In the genomic region with DNA sequence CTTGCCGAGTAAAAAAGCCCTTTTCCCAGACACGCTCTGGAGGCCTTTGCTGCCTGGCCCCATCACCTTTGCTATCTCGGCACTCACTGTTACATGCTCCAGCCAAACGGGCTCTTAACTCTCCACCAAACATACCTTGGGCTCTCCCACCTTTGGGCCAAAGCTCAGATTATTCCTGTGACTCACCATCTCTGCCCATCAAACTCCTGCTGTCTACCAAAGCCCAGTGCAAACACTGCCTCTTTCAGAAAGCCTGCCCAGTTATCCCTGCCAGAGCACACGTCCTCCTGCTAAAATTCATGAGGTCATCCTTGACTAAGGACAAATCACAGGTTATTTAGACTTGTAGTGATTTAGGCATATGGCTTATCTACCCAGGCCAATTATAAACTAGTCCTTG, we compare ENCODE assay signal across 19 cellular contexts. TPM values are rescaled to one million over a fixed set of nuclear protein-coding genes. Genes with fewer than 3 reads are reported as not detected.
DNase-seq lines count a peak whose midpoint lies in the region; TF ChIP-seq lines count a peak whose summit lies in the region.
"Had no signal": no experiment of that assay in that cellular context is flagged by ENCODE, and none has a peak within 500 bp of the region (broad histone marks: within the 10 kb centered on the region; RNA-seq: fewer than 3 reads in every experiment).

No MANE protein-coding gene starts in this region.

- TF ChIP-seq POLR2A in esophagus squamous epithelium (IDR thresholded peaks at IDR 0.05): no peak

- H3K9me3 ChIP-seq in esophagus squamous epithelium: no peaks in the 10 kb centered on the region

- H3K4me3 ChIP-seq in coronary artery (no peak overlapping the region), esophagus squamous epithelium (no peak overlapping the region)
- H3K4me3 ChIP-seq: K562, skin epidermis had no signal

- no peaks in the 10 kb centered on the region for H3K36me3 ChIP-seq in esophagus squamous epithelium

- 46 to 75% methylated on average over 5 of the region's 5 CpGs for WGBS in esophagus squamous epithelium, 2 donors

- H3K4me1 ChIP-seq in esophagus squamous epithelium: peaks cover 0 to 11% (median 0%) of the 10 kb centered on the region in 3 donors

- intact Hi-C loops in esophagus squamous epithelium (cut with DNase I): no loop called here

- no peaks in the 10 kb centered on the region for H3K27me3 ChIP-seq in esophagus squamous epithelium

- DNase-seq in A172 (ENCODE audit: low spot score) (peak; percentile 25), NCI-H146 treated with DMSO at 0.1 percent for 48 hours (lab: John Stamatoyannopoulos, UW; ENCODE audit: unreplicated experiment) (peak; percentile 12), coronary artery (ENCODE audit: low spot score) (peak; percentile 54), kidney tubule cell (ENCODE audit: low spot score) (peak; percentile 36), esophagus squamous epithelium (lab: John Stamatoyannopoulos, UW) (no peak), SIG-M5 treated with dmso at 0.1 percent for 504 hours (lab: John Stamatoyannopoulos, UW; ENCODE audit: unreplicated experiment) (no peak), iPS-NIHi11 (ENCODE audit: low spot score) (no peak)
- DNase-seq in activated CD4-positive, alpha-beta T cell treated with anti-CD3 and anti-CD28 coated beads for 4 hours: no peak
- DNase-seq: activated CD4-positive, alpha-beta T cell treated with anti-CD3 and anti-CD28 coated beads, Interleukin-2, amount 10 ng/mL, durations not matched to agents 7 days and 5 days; activated naive CD8-positive, alpha-beta T cell treated with anti-CD3 and anti-CD28 coated beads for 36 hours; GF-D8; glutamatergic neuron; NCI-H1105; NCI-H2171 treated with DMSO at 0.1 percent for 48 hours; occipital lobe; SHP77 treated with DMSO at 0.1 percent for 48 hours had no signal

- TF ChIP-seq CTCF in coronary artery (IDR thresholded peaks at IDR 0.05) (no peak), esophagus squamous epithelium (IDR thresholded peaks at IDR 0.05) (no peak)

- H3K27ac ChIP-seq in coronary artery (peak overlapping the region; percentile 68 to 78), esophagus squamous epithelium (no peak overlapping the region)
- H3K27ac ChIP-seq: skin epidermis had no signal

RNA-seq across cellular contexts. Expression of a gene that starts 48.1 kb away (rescaled TPM):
- not detected in 2 replicates for total RNA-seq in A172 (2014; rRNA removed; shearing (Covaris generic))
- not detected for total RNA-seq in esophagus squamous epithelium
- total RNA-seq: activated CD4-positive, alpha-beta T cell treated with anti-CD3 and anti-CD28 coated beads, Interleukin-2, amount 10 ng/mL, durations not matched to agents 7 days and 5 days; activated naive CD8-positive, alpha-beta T cell treated with anti-CD3 and anti-CD28 coated beads for 36 hours; chondrocyte; K562 had no signal

Comparison
In these comparisons a context has a peak if more than half of its experiments do, and no peak if none do; other contexts are left out.
1. DNase-seq: peak in A172 (single experiment), NCI-H146 treated with DMSO at 0.1 percent for 48 hours (single experiment), coronary artery (single experiment) and kidney tubule cell (single experiment); none in activated CD4-positive, alpha-beta T cell treated with anti-CD3 and anti-CD28 coated beads for 4 hours (0 of 2), esophagus squamous epithelium (single experiment), SIG-M5 treated with dmso at 0.1 percent for 504 hours (single experiment) and iPS-NIHi11 (single experiment).
2. H3K27ac ChIP-seq: peak in coronary artery (2 of 2); none in esophagus squamous epithelium (0 of 4).